In the genomic region with DNA sequence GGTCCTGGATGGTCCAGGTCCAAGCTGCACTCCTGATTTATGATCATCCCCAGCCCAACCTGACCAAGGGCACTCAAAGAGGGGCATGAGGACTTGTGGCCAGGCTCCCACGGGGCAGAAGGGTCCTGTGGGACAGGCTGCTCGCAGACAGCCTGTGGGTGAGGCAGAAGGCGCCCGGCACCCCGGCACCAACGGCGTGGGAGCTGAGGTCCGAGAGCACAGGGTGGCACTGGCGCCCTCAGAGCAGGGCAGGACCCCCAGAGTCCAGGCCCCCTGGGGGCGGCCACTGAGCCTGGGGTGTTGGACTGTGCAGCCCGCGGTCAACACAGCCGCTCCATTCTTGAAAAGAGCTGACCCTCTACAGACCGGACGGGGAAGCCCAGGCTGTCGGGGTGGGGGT, we compare ENCODE assay signal across 16 cellular contexts. TPM values are rescaled to one million over a fixed set of nuclear protein-coding genes. Genes with fewer than 3 reads are reported as not detected.
"Had no signal": no experiment of that assay in that cellular context is flagged by ENCODE, and none has a peak within 500 bp of the region (broad histone marks: within the 10 kb centered on the region; RNA-seq: fewer than 3 reads in every experiment).

No MANE protein-coding gene starts in this region.

- H3K36me3 ChIP-seq: gastroesophageal sphincter, neutrophil, thyroid gland had no signal

- ATAC-seq: gastroesophageal sphincter; right cardiac atrium; stimulated activated effector memory CD8-positive, alpha-beta T cell treated with anti-CD3 and anti-CD28 coated beads, Interleukin-12 subunit alpha, Interleukin-12 subunit beta, amount 100 ng/mL, for 72 hours; T-helper 17 cell; WTC11 had no signal

- DNase-seq: activated CD4-positive, alpha-beta T cell treated with anti-CD3 and anti-CD28 coated beads, Interleukin-2, amount 50 U/mL, for 1 hour; activated naive CD4-positive, alpha-beta T cell treated with Interleukin-2 at 50 U/mL for 16 hours; caudate nucleus; effector memory CD4-positive, alpha-beta T cell; kidney glomerular epithelial cell; naive B cell; thyroid gland had no signal

- H3K4me3 ChIP-seq: gastroesophageal sphincter, lung, thyroid gland had no signal

- H3K9me3 ChIP-seq: gastroesophageal sphincter, neutrophil, thyroid gland had no signal

RNA-seq across cellular contexts. Expression of a gene that starts 3.3 kb away (rescaled TPM):
- total RNA-seq: gastroesophageal sphincter, T-helper 17 cell, thyroid gland had no signal
- polyA plus RNA-seq: right cardiac atrium had no signal

RNA-seq across cellular contexts. Expression of a gene that starts 48.8 kb away (rescaled TPM):
- total RNA-seq: gastroesophageal sphincter, lung, progenitor cell of endocrine pancreas, right cardiac atrium, T-helper 17 cell, thyroid gland, WTC11 had no signal
- polyA plus RNA-seq: adipose tissue, lung, right cardiac atrium had no signal
